ENCODE assay signal across 18 cellular contexts in genomic region chr2:133642831-133643230, GRCh38.
DNase-seq lines count a peak whose midpoint lies in the region; ATAC-seq, FAIRE-seq and TF ChIP-seq lines count a peak whose summit lies in the region.
"Had no signal": no experiment of that assay in that cellular context is flagged by ENCODE, and none has a peak within 500 bp of the region (broad histone marks: within the 10 kb centered on the region; RNA-seq: fewer than 3 reads in every experiment).

No MANE protein-coding gene starts in this region.

- intact Hi-C loops in Right ventricle myocardium superior (cut with DNase I) = no loop called here

- H3K4me3 ChIP-seq in right atrium auricular region = no peak overlapping the region
- H3K4me3 ChIP-seq in cardiac fibroblast (replicated peaks in 1 of 2; ENCODE audit: low read depth in 2 of 2, low read length in 2 of 2) = no peak overlapping the region
- H3K4me3 ChIP-seq: GM12878, hepatocyte had no signal

- DNase-seq in Right ventricle myocardium superior (no peak), right atrium auricular region (ENCODE audit: low spot score) (no peak), cardiac fibroblast (ENCODE audit: low read depth in 2 of 2) (peak; percentile 43 to 60), iris pigment epithelial cell (ENCODE audit: low read depth) (peak; percentile 71), NCI-H82 treated with DMSO at 0.1 percent for 48 hours (lab: John Stamatoyannopoulos, UW; ENCODE audit: unreplicated experiment) (no peak), NCI-H1092 (lab: John Stamatoyannopoulos, UW) (no peak), cerebellum (ENCODE audit: low spot score) (no peak), HTR-8/SVneo (ENCODE audit: insufficient read length, low spot score) (no peak)
- DNase-seq: 8988T; CD8-positive, alpha-beta T cell; cortex of kidney; left cardiac atrium; NCI-H2081 treated with DMSO at 0.1 percent for 48 hours; NCI-H526 treated with DMSO at 0.1 percent for 48 hours; stimulated activated CD4-positive, alpha-beta T cell treated with anti-CD3 and anti-CD28 coated beads, Interleukin-4, amount 100 ng/mL, for 1 hour; SW 1271 had no signal

- H3K9me3 ChIP-seq in right atrium auricular region = no peaks in the 10 kb centered on the region

- no peak overlapping the region for H3K27ac ChIP-seq in right atrium auricular region
- H3K27ac ChIP-seq: hepatocyte had no signal

- FAIRE-seq in HTR-8/SVneo (lab: Jason Lieb, UNC) = no peak
- FAIRE-seq: GM12878 had no signal

- no peak for TF ChIP-seq CTCF in right atrium auricular region (IDR thresholded peaks at IDR 0.05)
- no peak for TF ChIP-seq CTCF in cardiac fibroblast (IDR thresholded peaks at IDR 0.05; ENCODE audit: low read depth, low read length)

- no peaks in the 10 kb centered on the region for H3K27me3 ChIP-seq in right atrium auricular region

- no peaks in the 10 kb centered on the region for H3K36me3 ChIP-seq in right atrium auricular region

- peaks cover 0 to 8% of the 10 kb centered on the region in 2 donors for H3K4me1 ChIP-seq in right atrium auricular region

- ATAC-seq in Right ventricle myocardium superior (ENCODE audit: poor library complexity) = peak; percentile 27
- ATAC-seq: CD8-positive, alpha-beta T cell; GM12878; left cardiac atrium had no signal

Comparison
In these comparisons a context has a peak if more than half of its experiments do, and no peak if none do; other contexts are left out.
1. DNase-seq: peak in cardiac fibroblast (2 of 2) and iris pigment epithelial cell (single experiment); none in Right ventricle myocardium superior (single experiment), right atrium auricular region (single experiment), NCI-H82 treated with DMSO at 0.1 percent for 48 hours (single experiment), NCI-H1092 (single experiment), cerebellum (single experiment) and HTR-8/SVneo (single experiment).